ENCODE assay signal across 1 cellular context in genomic region chr4:14169460-14169859, GRCh38.
TF ChIP-seq lines count a peak whose summit lies in the region.

No MANE protein-coding gene starts in this region.

TF ChIP-seq in GM23338, 12 proteins besides CTCF, POLR2A, EP300 and RAD21 (continued from another document):
- TF ChIP-seq NANOG (IDR thresholded peaks at IDR 0.05; ENCODE audit: borderline replicate concordance) (no peak), REST (IDR thresholded peaks at IDR 0.05; ENCODE audit: unreplicated experiment) (no peak), EZH2phosphoT487 (IDR thresholded peaks at IDR 0.05; ENCODE audit: unreplicated experiment) (no peak), JUNB (IDR thresholded peaks at IDR 0.05; ENCODE audit: unreplicated experiment) (no peak), POLR2AphosphoS5 (IDR thresholded peaks at IDR 0.05; ENCODE audit: low read depth) (no peak), EZH2 (IDR thresholded peaks at IDR 0.05; ENCODE audit: low read depth, unreplicated experiment) (no peak), ZNF114 (CRISPR knock-in tag; IDR thresholded peaks at IDR 0.05) (no peak), ZNF462 (CRISPR knock-in tag; IDR thresholded peaks at IDR 0.05) (no peak)
